Comparison of ENCODE assay signal across 10 cellular contexts in the genomic region with DNA sequence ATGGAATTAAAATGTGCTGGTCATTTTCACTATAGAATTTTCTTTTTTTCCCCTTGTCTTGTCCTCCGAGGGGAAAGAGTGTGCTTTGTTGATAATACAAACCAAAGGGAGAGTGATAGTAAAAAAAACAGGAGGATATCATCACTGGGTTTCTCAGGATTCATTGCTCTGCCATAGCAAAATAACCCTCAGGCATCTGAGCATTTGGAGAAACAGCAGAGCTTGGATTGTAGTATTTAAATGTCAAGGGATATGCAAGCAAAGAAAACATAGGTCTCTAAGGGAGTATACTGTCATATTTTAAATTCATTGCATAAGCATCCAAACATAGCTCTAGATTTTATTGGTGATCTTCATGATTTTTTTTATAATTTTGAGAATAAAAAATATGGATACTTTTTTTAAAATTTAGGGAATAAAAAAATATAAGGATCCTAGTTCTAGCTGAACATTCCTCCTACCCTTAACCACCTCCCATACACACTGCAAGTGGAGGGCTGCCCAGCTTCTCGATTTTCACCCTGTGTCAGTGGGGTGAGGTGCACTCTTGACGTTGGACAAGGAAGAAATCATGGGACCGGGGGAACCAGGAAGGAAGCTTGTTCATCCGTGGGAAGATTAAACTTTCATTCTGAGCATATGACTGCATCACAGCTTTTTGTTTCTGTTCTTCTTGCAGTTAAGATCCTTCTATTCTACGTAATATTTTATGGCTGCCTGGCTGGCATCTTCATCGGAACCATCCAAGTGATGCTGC. TPM values are rescaled to one million over a fixed set of nuclear protein-coding genes. Genes with fewer than 3 reads are reported as not detected.
DNase-seq lines count a peak whose midpoint lies in the region; ATAC-seq, FAIRE-seq and TF ChIP-seq lines count a peak whose summit lies in the region.
"Had no signal": no experiment of that assay in that cellular context is flagged by ENCODE, and none has a peak within 500 bp of the region (broad histone marks: within the 10 kb centered on the region; RNA-seq: fewer than 3 reads in every experiment).

No MANE protein-coding gene starts in this region.

- no peak for FAIRE-seq in HepG2 (lab: Jason Lieb, UNC)

- no peaks in the 10 kb centered on the region for H3K9me3 Mint-ChIP-seq in stimulated activated effector memory CD8-positive, alpha-beta T cell treated with anti-CD3 and anti-CD28 coated beads, Interleukin-12 subunit alpha, Interleukin-12 subunit beta, amount 100 ng/mL, for 72 hours

- no peak for TF ChIP-seq POLR2A in HepG2 (IDR thresholded peaks at IDR 0.05; ENCODE audit: insufficient read depth in 1 of 2, low read depth in 2 of 2, low read length in 2 of 2)

- intact Hi-C loops in HepG2 (cut with micrococcal nuclease; ENCODE audit: unreplicated experiment): no loop called here

- H3K36me3 ChIP-seq in OCI-LY3 (replicated peaks; ENCODE audit: low read depth, low read length) (peaks cover 57% of the 10 kb centered on the region), HepG2 (replicated peaks in 1 of 2; ENCODE audit: control insufficient read depth in 1 of 2, insufficient read depth in 2 of 2, low read length in 2 of 2) (peaks cover 11 to 38% of the 10 kb centered on the region in 2 experiments)

- H3K27me3 ChIP-seq in OCI-LY3 (ENCODE audit: low read depth, low read length) (no peaks in the 10 kb centered on the region), HepG2 (ENCODE audit: control insufficient read depth in 1 of 2, insufficient read depth in 2 of 2, low read length in 2 of 2) (no peaks in the 10 kb centered on the region; a peak in 1 of 5 replicates)

- WGBS in HepG2 (ENCODE audit: low lambda C conversion rate): 73% methylated on average over 7 of the region's 7 CpGs

- peaks cover 35% of the 10 kb centered on the region for H3K4me1 Mint-ChIP-seq in stimulated activated effector memory CD8-positive, alpha-beta T cell treated with anti-CD3 and anti-CD28 coated beads, Interleukin-12 subunit alpha, Interleukin-12 subunit beta, amount 100 ng/mL, for 72 hours

- CTCF ChIA-PET in HepG2 (lab: Yijun Ruan, JAX; ENCODE audit: low intra/inter-chr PET ratio, low total read pairs): no interaction called here

- H2AFZ ChIP-seq in OCI-LY3 (ENCODE audit: low read depth, low read length) (no peak overlapping the region), HepG2 (ENCODE audit: low read length) (no peak overlapping the region)

- H3K4me1 ChIP-seq in OCI-LY3 (ENCODE audit: low read length) (peaks cover 71% of the 10 kb centered on the region), HepG2 (ENCODE audit: insufficient read depth, low read length) (peaks cover 68% of the 10 kb centered on the region)

- H3K27ac ChIP-seq in OCI-LY3 (ENCODE audit: low read length) (peak overlapping the region; percentile 91), HepG2 (ENCODE audit: extremely low read length, insufficient read depth, low read length) (peak overlapping the region; percentile 95)

- no TSS peak for BruUV-seq in HepG2 (replicated peaks; lab: Mats Ljungman, UMichigan)

- H3K9ac ChIP-seq in OCI-LY3 (ENCODE audit: low read length) (peak overlapping the region; percentile 98), HepG2 (ENCODE audit: insufficient read depth, low read depth, low read length) (peak overlapping the region; percentile 95; the same call in 1 of the 2 replicates)

- no peak overlapping the region for H3K27ac Mint-ChIP-seq in stimulated activated effector memory CD8-positive, alpha-beta T cell treated with anti-CD3 and anti-CD28 coated beads, Interleukin-12 subunit alpha, Interleukin-12 subunit beta, amount 100 ng/mL, for 72 hours

- ATAC-seq in HepG2 (no peak), HG02840 (IDR thresholded peaks at IDR 0.05; ENCODE audit: low FRiP score, unreplicated experiment) (no peak)
- no peak for ATAC-seq in stimulated activated effector memory CD8-positive, alpha-beta T cell treated with anti-CD3 and anti-CD28 coated beads, Interleukin-12 subunit alpha, Interleukin-12 subunit beta, amount 100 ng/mL, for 72 hours

- peak overlapping the region; percentile 82 for H3K4me3 Mint-ChIP-seq in stimulated activated effector memory CD8-positive, alpha-beta T cell treated with anti-CD3 and anti-CD28 coated beads, Interleukin-12 subunit alpha, Interleukin-12 subunit beta, amount 100 ng/mL, for 72 hours

- TF ChIP-seq CTCF in OCI-LY3 (IDR thresholded peaks at IDR 0.05; ENCODE audit: low read depth, low read length) (no peak), cardiac fibroblast (IDR thresholded peaks at IDR 0.05; ENCODE audit: low read depth, low read length) (no peak), HepG2 (CRISPR knock-in tag; IDR thresholded peaks at IDR 0.05) (no peak), GM13977 (IDR thresholded peaks at IDR 0.05; ENCODE audit: extremely low read depth, insufficient read depth, missing control alignments) (no peak)

- peak overlapping the region; percentile 94 for H3K4me3 ChIP-seq in OCI-LY3 (ENCODE audit: low read length)
- no peak overlapping the region for H3K4me3 ChIP-seq in cardiac fibroblast (replicated peaks in 1 of 2; ENCODE audit: low read depth in 2 of 2, low read length in 2 of 2)
- H3K4me3 ChIP-seq in HepG2 (replicated peaks in 1 of 3; ENCODE audit: insufficient read depth in 1 of 3, low read depth in 2 of 3, low read length in 3 of 3): peak overlapping the region; percentile 95 to 99 (median 96); a peak in 5 of 6 replicates

- H3K79me2 ChIP-seq in OCI-LY3 (ENCODE audit: low read length) (peaks cover 91% of the 10 kb centered on the region), HepG2 (ENCODE audit: insufficient read depth, low read length) (peaks cover 85% of the 10 kb centered on the region)

- no peak for TF ChIP-seq EP300 in HepG2 (IDR thresholded peaks at IDR 0.05; ENCODE audit: low read depth in 2 of 2, low read length in 2 of 2)
- TF ChIP-seq EP300 in HepG2 (CRISPR knock-in tag; IDR thresholded peaks at IDR 0.05; ENCODE audit: borderline replicate concordance): no peak

- H4K20me1 ChIP-seq in OCI-LY3 (ENCODE audit: insufficient read depth, low read length): peaks cover 15% of the 10 kb centered on the region
- H4K20me1 ChIP-seq in HepG2 (ENCODE audit: insufficient read depth, low read length): peaks cover 62% of the 10 kb centered on the region

- H3K4me2 ChIP-seq in OCI-LY3 (ENCODE audit: low read length): peak overlapping the region; percentile 92
- peak overlapping the region; percentile 98 for H3K4me2 ChIP-seq in HepG2 (ENCODE audit: low read depth, low read length)

- H3K9me3 ChIP-seq in OCI-LY3 (ENCODE audit: insufficient read depth, low read length) (no peaks in the 10 kb centered on the region), HepG2 (ENCODE audit: low read length) (no peaks in the 10 kb centered on the region)

- POLR2A ChIA-PET in HepG2 (lab: Yijun Ruan, JAX): interaction anchor here (0.6 to 4.6 kb wide), 4 partner anchors 35 to 615 kb away, joined by 3 to 25 read pairs (median 4); no protein-coding TSS in a partner anchor

- in situ Hi-C loops in HepG2 (cut with HindIII; ENCODE audit: extremely low pct_ligation_motif_present, low pct_unique_long_range_greater_than_20kb): no loop called here
- in situ Hi-C loops in GM13977 (cut with MboI; ENCODE audit: low pct_unique_long_range_greater_than_20kb, low sequenced_read_pairs, unreplicated experiment): loop anchor here (25.0 kb wide), 1 partner anchor 474 kb away; no protein-coding TSS in a partner anchor

- H3K36me3 Mint-ChIP-seq in stimulated activated effector memory CD8-positive, alpha-beta T cell treated with anti-CD3 and anti-CD28 coated beads, Interleukin-12 subunit alpha, Interleukin-12 subunit beta, amount 100 ng/mL, for 72 hours: peaks cover 29% of the 10 kb centered on the region

- no peak for TF ChIP-seq RAD21 in HepG2 (CRISPR knock-in tag; IDR thresholded peaks at IDR 0.05)

- DNase-seq in cardiac fibroblast (ENCODE audit: low read depth in 2 of 2) (peak; percentile 56 to 78), HepG2 (ENCODE audit: low spot score) (no peak), DMS114 treated with DMSO at 0.1 percent for 48 hours (lab: John Stamatoyannopoulos, UW; ENCODE audit: unreplicated experiment) (no peak), GM13977 (ENCODE audit: low spot score) (no peak), KG1 (lab: John Stamatoyannopoulos, UW) (no peak)
- DNase-seq in stimulated activated effector memory CD8-positive, alpha-beta T cell treated with anti-CD3 and anti-CD28 coated beads, Interleukin-12 subunit alpha, Interleukin-12 subunit beta, amount 100 ng/mL, for 72 hours (ENCODE audit: low spot score in 2 of 2): no peak
- DNase-seq: NCI-H2029 treated with DMSO at 0.1 percent for 48 hours; stimulated activated CD8-positive, alpha-beta memory T cell treated with anti-CD3 and anti-CD28 coated beads, Interleukin-4, amount 100 ng/mL, for 48 hours had no signal

TF ChIP-seq in HepG2, 621 proteins besides CTCF, POLR2A, EP300 and RAD21 (continues in another document):
- TF ChIP-seq ATRX (CRISPR knock-in tag; IDR thresholded peaks at IDR 0.05; ENCODE audit: borderline replicate concordance) (no peak), ZNF432 (CRISPR knock-in tag; IDR thresholded peaks at IDR 0.05; ENCODE audit: borderline replicate concordance) (no peak), RBM39 (IDR thresholded peaks at IDR 0.05; ENCODE audit: low read depth, low read length, poor library complexity, severe bottlenecking) (no peak), ZNF101 (CRISPR knock-in tag; IDR thresholded peaks at IDR 0.05; ENCODE audit: borderline replicate concordance, low read depth) (no peak)

RNA-seq across cellular contexts. Expression of a gene that starts 4.4 kb away (rescaled TPM):
- total RNA-seq in HepG2 (2016; rRNA removed; fragmentation: Illumina TruSeq; extraction: Trizol): 89.8 and 135 TPM in 2 replicates
- 15.3 and 17.7 TPM in 2 replicates for total RNA-seq in HepG2 (2016; cell fraction: cytosol; rRNA removed; fragmentation: Illumina TruSeq; extraction: Trizol; ENCODE audit: low read depth)
- total RNA-seq in HepG2 (2016; cell fraction: insoluble cytoplasmic fraction; rRNA removed; fragmentation: Illumina TruSeq; extraction: Trizol): 83.4 and 139 TPM in 2 replicates
- 47.8 and 51.7 TPM in 2 replicates for total RNA-seq in HepG2 (2016; cell fraction: membrane; rRNA removed; fragmentation: Illumina TruSeq; extraction: Trizol)
- 170 and 186 TPM in 2 replicates for total RNA-seq in HepG2 (2016; cell fraction: nucleus; rRNA removed; fragmentation: Illumina TruSeq; extraction: Trizol)
- 134 TPM in 2 replicates for polyA plus RNA-seq in HepG2 (2011; rRNA removed)
- polyA plus RNA-seq in HepG2 (2011; cell fraction: cytosol; rRNA removed): 63.8 and 107 TPM in 2 replicates
- polyA plus RNA-seq in HepG2 (2011; cell fraction: nucleus; rRNA removed): 45.7 and 54.4 TPM in 2 replicates
- polyA plus RNA-seq in HepG2 (2012): 194 and 216 TPM in 2 replicates
- 12.7 and 13.7 TPM in 2 replicates for polyA plus RNA-seq in HepG2 (2016; cell fraction: cytosol; fragmentation: Illumina TruSeq; extraction: Trizol; ENCODE audit: low read depth)
- 116 and 118 TPM in 2 replicates for polyA plus RNA-seq in HepG2 (2016; cell fraction: insoluble cytoplasmic fraction; fragmentation: Illumina TruSeq; extraction: Trizol; ENCODE audit: low read depth)
- polyA plus RNA-seq in HepG2 (2016; cell fraction: membrane; fragmentation: Illumina TruSeq; extraction: Trizol; ENCODE audit: low read depth): 31.8 and 33.5 TPM in 2 replicates
- 298 and 311 TPM in 2 replicates for polyA plus RNA-seq in HepG2 (2016; cell fraction: nucleus; fragmentation: Illumina TruSeq; extraction: Trizol; ENCODE audit: insufficient read depth, low read depth)
- polyA minus RNA-seq in HepG2 (2011; rRNA and poly(A)+ RNA removed; ENCODE audit: low replicate concordance): 26.2 and 55.9 TPM in 2 replicates
- polyA minus RNA-seq in HepG2 (2011; cell fraction: cytosol; rRNA and poly(A)+ RNA removed): 118 and 143 TPM in 2 replicates
- 93.7 and 117 TPM in 2 replicates for polyA minus RNA-seq in HepG2 (2011; cell fraction: nucleus; rRNA and poly(A)+ RNA removed)

Comparison
In these comparisons a context has a peak if more than half of its experiments do, and no peak if none do; other contexts are left out.
1. H3K4me3 ChIP-seq: peak in OCI-LY3 (single experiment) and HepG2 (3 of 3); none in cardiac fibroblast (0 of 2).
2. DNase-seq: peak in cardiac fibroblast (2 of 2); none in HepG2 (single experiment), stimulated activated effector memory CD8-positive, alpha-beta T cell treated with anti-CD3 and anti-CD28 coated beads, Interleukin-12 subunit alpha, Interleukin-12 subunit beta, amount 100 ng/mL, for 72 hours (0 of 2), DMS114 treated with DMSO at 0.1 percent for 48 hours (single experiment), GM13977 (single experiment) and KG1 (single experiment).